8 cellular contexts compared by ENCODE assay signal in the genomic region with DNA sequence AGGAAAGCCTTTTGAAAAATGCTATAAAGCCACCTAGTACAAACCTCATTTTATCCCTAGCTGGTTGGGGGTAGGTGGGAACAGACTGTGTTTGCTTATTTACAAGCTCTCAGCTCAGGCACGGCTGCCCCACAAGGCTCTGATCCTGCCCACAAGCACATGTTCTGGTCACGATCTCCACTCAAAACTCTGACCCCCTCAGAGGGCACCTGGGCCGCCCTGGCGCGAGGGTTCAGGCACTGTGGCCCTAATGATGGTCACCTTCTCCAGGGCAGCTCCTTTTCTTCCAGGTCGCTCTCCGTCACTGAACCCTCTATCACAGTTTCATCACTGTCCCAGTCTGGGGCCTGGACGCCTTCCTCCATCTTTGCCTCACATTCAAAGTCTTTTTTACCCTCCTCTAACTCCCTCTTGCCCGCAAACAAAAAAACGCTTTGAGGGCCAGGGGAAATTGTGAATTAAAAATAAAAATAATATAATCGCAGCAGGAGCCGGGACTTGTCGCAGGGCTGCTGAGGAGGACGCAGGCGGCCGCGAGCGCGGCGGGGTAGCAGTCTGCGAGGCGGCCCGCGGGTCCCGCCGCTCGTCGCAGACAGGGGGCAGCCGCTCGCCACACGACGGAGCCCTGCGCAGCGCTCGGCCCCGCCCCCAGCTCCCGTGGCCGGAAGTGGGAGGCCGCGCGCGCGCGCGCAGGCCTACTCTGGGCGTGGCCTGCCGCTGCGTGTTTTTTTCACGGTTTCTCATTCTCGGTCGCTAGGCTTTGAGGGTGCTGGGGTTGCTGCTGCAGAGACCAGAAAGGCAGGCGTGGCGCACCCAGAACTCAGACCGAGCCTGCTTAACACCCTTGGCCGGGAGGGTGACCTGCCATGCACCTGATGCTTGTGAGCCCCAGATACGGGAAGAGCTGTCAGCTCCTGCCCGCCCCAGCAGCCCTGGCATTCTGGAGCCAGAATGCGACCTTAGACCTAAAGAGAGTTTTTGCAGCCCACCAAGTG. TPM values are rescaled to one million over a fixed set of nuclear protein-coding genes. Genes with fewer than 3 reads are reported as not detected.
DNase-seq lines count a peak whose midpoint lies in the region; ATAC-seq and TF ChIP-seq lines count a peak whose summit lies in the region.

Gene ANKRD31, minus strand, starts transcription at position 557 of the 995 bp plus-strand sequence. Its CDS starts 192 bp downstream, at position 365.

- DNase-seq in COLO829 (ENCODE audit: low spot score) = peak; percentile 58
- DNase-seq in HL-60 (ENCODE audit: low read depth in 1 of 2, low spot score in 1 of 2) = peak; percentile 43 to 45
- peak; percentile 20 for DNase-seq in NK-92 (lab: John Stamatoyannopoulos, UW; ENCODE audit: unreplicated experiment)
- DNase-seq in activated CD8-positive, alpha-beta memory T cell treated with anti-CD3 and anti-CD28 coated beads, Interleukin-2, amount 10 ng/mL, durations not matched to agents 7 days and 5 days = peak; percentile 88
- DNase-seq in stimulated activated CD8-positive, alpha-beta memory T cell treated with anti-CD3 and anti-CD28 coated beads, Interleukin-15, amount 100 ng/mL, for 24 hours (ENCODE audit: low read depth) = peak; percentile 80

- H3K36me3 Mint-ChIP-seq in activated CD8-positive, alpha-beta memory T cell treated with anti-CD3 and anti-CD28 coated beads, Interleukin-2, amount 10 ng/mL, durations not matched to agents 7 days and 5 days = peaks cover 2% of the 10 kb centered on the region

- H3K27me3 ChIP-seq in HL-60 (ENCODE audit: insufficient read depth, poor library complexity, severe bottlenecking) = no peaks in the 10 kb centered on the region
- no peaks in the 10 kb centered on the region for H3K27me3 ChIP-seq in endocrine pancreas (ENCODE audit: control insufficient read depth, insufficient read depth, low read length)

- peak; percentile 1 for TF ChIP-seq CTCF in HL-60 (IDR thresholded peaks at IDR 0.05; ENCODE audit: insufficient read depth, low read length)

- WGBS in mesodermal cell (ENCODE audit: insufficient coverage in 2 of 2), 2 experiments = 25 to 31% methylated on average over 31 to 45 of the region's 58 CpGs

- H3K4me3 Mint-ChIP-seq in activated CD8-positive, alpha-beta memory T cell treated with anti-CD3 and anti-CD28 coated beads, Interleukin-2, amount 10 ng/mL, durations not matched to agents 7 days and 5 days = peak within 1 kb of the TSS; percentile 86

- H3K4me3 ChIP-seq in HL-60 (replicated peaks; ENCODE audit: insufficient read depth, low read length) (peak within 1 kb of the TSS; percentile 64), endocrine pancreas (ENCODE audit: control insufficient read depth, insufficient read depth, low read length) (peak within 1 kb of the TSS; percentile 68), mesodermal cell (ENCODE audit: extremely low read depth, insufficient read depth, low read length, poor library complexity, severe bottlenecking) (peak within 1 kb of the TSS; percentile 49)

- peak within 1 kb of the TSS; percentile 37 for H3K27ac ChIP-seq in HL-60 (replicated peaks)
- H3K27ac ChIP-seq in mesodermal cell (ENCODE audit: low read depth, low read length, severe bottlenecking) = no peak within 1 kb of the TSS

- no peaks in the 10 kb centered on the region for H3K27me3 Mint-ChIP-seq in activated CD8-positive, alpha-beta memory T cell treated with anti-CD3 and anti-CD28 coated beads, Interleukin-2, amount 10 ng/mL, durations not matched to agents 7 days and 5 days

- H3K4me1 ChIP-seq in endocrine pancreas (ENCODE audit: control insufficient read depth, insufficient read depth, low read length) (no peaks in the 10 kb centered on the region), mesodermal cell (ENCODE audit: control insufficient read depth, insufficient read depth, low read length, poor library complexity, severe bottlenecking) (peaks cover 4% of the 10 kb centered on the region)

- peak; percentile 96 for ATAC-seq in GM19455 (IDR thresholded peaks at IDR 0.05; ENCODE audit: unreplicated experiment)
- ATAC-seq in activated CD8-positive, alpha-beta memory T cell treated with anti-CD3 and anti-CD28 coated beads, Interleukin-2, amount 10 ng/mL, durations not matched to agents 7 days and 5 days = peak; percentile 99

- H3K4me1 Mint-ChIP-seq in activated CD8-positive, alpha-beta memory T cell treated with anti-CD3 and anti-CD28 coated beads, Interleukin-2, amount 10 ng/mL, durations not matched to agents 7 days and 5 days = peaks cover 19% of the 10 kb centered on the region

- H3K36me3 ChIP-seq in endocrine pancreas (ENCODE audit: control insufficient read depth, insufficient read depth, low read length) (no peaks in the 10 kb centered on the region), mesodermal cell (ENCODE audit: control insufficient read depth, insufficient read depth, low read length) (no peaks in the 10 kb centered on the region)

- H3K9me3 ChIP-seq in endocrine pancreas (ENCODE audit: control insufficient read depth, low read length) (no peaks in the 10 kb centered on the region), mesodermal cell (ENCODE audit: control insufficient read depth, low read length) (no peaks in the 10 kb centered on the region)

- H3K9me3 Mint-ChIP-seq in activated CD8-positive, alpha-beta memory T cell treated with anti-CD3 and anti-CD28 coated beads, Interleukin-2, amount 10 ng/mL, durations not matched to agents 7 days and 5 days (ENCODE audit: low read depth) = no peaks in the 10 kb centered on the region

- CTCF ChIA-PET in activated CD8-positive, alpha-beta memory T cell treated with anti-CD3 and anti-CD28 coated beads, Interleukin-2, amount 10 ng/mL, durations not matched to agents 7 days and 5 days (lab: Charles Lee) = interaction anchor here (0.6 to 2.7 kb wide), 36 partner anchors 12 to 1644 kb away, joined by 3 to 23 read pairs (median 4); partner anchors contain the start of genes CERT1, GCNT4, GFM2 and HMGCR

- H3K9ac ChIP-seq in endocrine pancreas (ENCODE audit: control insufficient read depth, insufficient read depth, low read length) = peak within 1 kb of the TSS; percentile 84

- H3K27ac Mint-ChIP-seq in activated CD8-positive, alpha-beta memory T cell treated with anti-CD3 and anti-CD28 coated beads, Interleukin-2, amount 10 ng/mL, durations not matched to agents 7 days and 5 days = peak within 1 kb of the TSS; percentile 94

RNA-seq across cellular contexts. Expression of gene ANKRD31, which starts in this region (rescaled TPM):
- total RNA-seq in activated CD8-positive, alpha-beta memory T cell treated with anti-CD3 and anti-CD28 coated beads, Interleukin-2, amount 10 ng/mL, durations not matched to agents 7 days and 5 days = under 1 TPM; 0.26 to 0.28 TPM
- polyA plus RNA-seq in mesodermal cell (2013, experiment 1 of 2) = 0.07 TPM
- 0.15 TPM for polyA plus RNA-seq in mesodermal cell (2013, experiment 2 of 2)

Comparison
In these comparisons a context has a peak if more than half of its experiments do, and no peak if none do; other contexts are left out.
1. Peak in DNase-seq and ATAC-seq in activated CD8-positive, alpha-beta memory T cell treated with anti-CD3 and anti-CD28 coated beads, Interleukin-2, amount 10 ng/mL, durations not matched to agents 7 days and 5 days; RNA of the gene not detected or under 1 TPM.
2. DNase-seq: peak in every context shown above with its lines; median percentile 88 in activated CD8-positive, alpha-beta memory T cell treated with anti-CD3 and anti-CD28 coated beads, Interleukin-2, amount 10 ng/mL, durations not matched to agents 7 days and 5 days; 80 in stimulated activated CD8-positive, alpha-beta memory T cell treated with anti-CD3 and anti-CD28 coated beads, Interleukin-15, amount 100 ng/mL, for 24 hours; 58 in COLO829; 44 in HL-60; 20 in NK-92.